Comparison of ENCODE assay signal across 12 cellular contexts in genomic region chr10:15791816-15792524, GRCh38.
A peak's percentile ranks its signal among the peaks of the same experiment; 100 is the strongest.
DNase-seq lines count a peak whose midpoint lies in the region; ATAC-seq and TF ChIP-seq lines count a peak whose summit lies in the region.
"Had no signal": no experiment of that assay in that cellular context is flagged by ENCODE, and none has a peak within 500 bp of the region (broad histone marks: within the 10 kb centered on the region; RNA-seq: fewer than 3 reads in every experiment).

No MANE protein-coding gene starts in this region.

- H3K9ac ChIP-seq in GM23248 (no peak overlapping the region), stomach smooth muscle (ENCODE audit: low read length in 2 of 2) (no peak overlapping the region)

- H3F3A ChIP-seq in GM23248 (ENCODE audit: insufficient read depth) = peaks cover 53% of the 10 kb centered on the region

- ATAC-seq in GM21360 (IDR thresholded peaks at IDR 0.05; ENCODE audit: unreplicated experiment) (no peak), GM21528 (IDR thresholded peaks at IDR 0.05; ENCODE audit: low FRiP score, unreplicated experiment) (no peak)
- ATAC-seq: activated CD8-positive, alpha-beta T cell treated with anti-CD3 and anti-CD28 coated beads, Interleukin-2, amount 10 ng/mL, durations not matched to agents 7 days and 5 days had no signal

- DNase-seq in GM23248 = peak; percentile 61
- peak; percentile 48 to 69 for DNase-seq in cardiac fibroblast (ENCODE audit: low read depth in 2 of 2)
- DNase-seq in iris pigment epithelial cell (ENCODE audit: low read depth) = peak; percentile 48
- no peak for DNase-seq in HuH-7 (ENCODE audit: low spot score)
- DNase-seq in ecto neural progenitor cell (ENCODE audit: low spot score) = no peak
- DNase-seq: activated CD8-positive, alpha-beta T cell treated with anti-CD3 and anti-CD28 coated beads, Interleukin-2, amount 10 ng/mL, durations not matched to agents 7 days and 5 days; activated naive CD4-positive, alpha-beta T cell treated with anti-CD3 and anti-CD28 coated beads, Interleukin-2, amount 50 U/mL, for 16 hours; effector memory CD4-positive, alpha-beta T cell; NCI-H2081 had no signal

- no peaks in the 10 kb centered on the region for H3K9me2 ChIP-seq in GM23248 (ENCODE audit: insufficient read depth)

- 9 to 12% methylated on average over 2 of the region's 2 CpGs for WGBS in GM23248 (ENCODE audit: low coverage in 1 of 2, low lambda C conversion rate in 2 of 2, missing lambda C conversion rate in 2 of 2), 2 experiments

- peaks cover 5% of the 10 kb centered on the region; the same call in 1 of the 2 replicates for H3K79me2 ChIP-seq in GM23248 (ENCODE audit: insufficient read depth)

- peak overlapping the region; percentile 29 for H3K27ac ChIP-seq in GM23248
- H3K27ac ChIP-seq in stomach smooth muscle (ENCODE audit: low read length) = peak overlapping the region; percentile 8

- H3K4me3 ChIP-seq in GM23248 (no peak overlapping the region), cardiac fibroblast (replicated peaks in 1 of 2; ENCODE audit: low read depth in 2 of 2, low read length in 2 of 2) (no peak overlapping the region), stomach smooth muscle (ENCODE audit: low read length in 2 of 2) (no peak overlapping the region)

- H3K27me3 ChIP-seq in GM23248 (replicated peaks; ENCODE audit: insufficient read depth) (no peaks in the 10 kb centered on the region), stomach smooth muscle (ENCODE audit: control insufficient read depth in 1 of 2, insufficient read depth in 2 of 2, low read length in 2 of 2) (no peaks in the 10 kb centered on the region)

- H4K20me1 ChIP-seq in GM23248 (ENCODE audit: insufficient read depth) = no peaks in the 10 kb centered on the region

- no peak for TF ChIP-seq CTCF in cardiac fibroblast (IDR thresholded peaks at IDR 0.05; ENCODE audit: low read depth, low read length)

- H3K4me1 ChIP-seq in GM23248 (ENCODE audit: insufficient read depth) (peaks cover 38% of the 10 kb centered on the region), stomach smooth muscle (ENCODE audit: control insufficient read depth, insufficient read depth, low read length) (no peaks in the 10 kb centered on the region)

- H2AFZ ChIP-seq in GM23248 = no peak overlapping the region

- H3K4me2 ChIP-seq in GM23248 (ENCODE audit: unreplicated experiment) = peak overlapping the region; percentile 34

- in situ Hi-C loops in GM23248 (cut with MboI) = no loop called here

- H3K9me3 ChIP-seq in GM23248 (ENCODE audit: low read depth) (no peaks in the 10 kb centered on the region), stomach smooth muscle (ENCODE audit: control insufficient read depth in 2 of 2, low read length in 2 of 2) (no peaks in the 10 kb centered on the region)

- H3K36me3 ChIP-seq in GM23248 (ENCODE audit: low read depth) = peaks cover 20% of the 10 kb centered on the region
- peaks cover 0 to 8% of the 10 kb centered on the region in 2 donors for H3K36me3 ChIP-seq in stomach smooth muscle (ENCODE audit: control insufficient read depth in 2 of 2, insufficient read depth in 2 of 2, low read length in 2 of 2)

Comparison
In these comparisons a context has a peak if more than half of its experiments do, and no peak if none do; other contexts are left out.
1. DNase-seq: peak in GM23248 (single experiment), cardiac fibroblast (2 of 2) and iris pigment epithelial cell (single experiment); none in HuH-7 (single experiment) and ecto neural progenitor cell (single experiment).